In genomic region chr2:217068677-217069250, GRCh38 we compare ENCODE assay signal across 27 cellular contexts.
"Had no signal": no experiment of that assay in that cellular context is flagged by ENCODE, and none has a peak within 500 bp of the region (broad histone marks: within the 10 kb centered on the region; RNA-seq: fewer than 3 reads in every experiment).

No MANE protein-coding gene starts in this region.

- DNase-seq: activated B cell treated with CpG ODN at 0.5 μM for 24 hours; activated CD4-positive, alpha-beta T cell treated with anti-CD3 and anti-CD28 coated beads for 1 hour; activated CD4-positive, alpha-beta T cell treated with anti-CD3 and anti-CD28 coated beads, Interleukin-2, amount 10 ng/mL, durations not matched to agents 24 days and 14 days; activated CD4-positive, alpha-beta T cell treated with anti-CD3 and anti-CD28 coated beads, Interleukin-2, amount 50 U/mL, for 48 hours; activated gamma-delta T cell treated with Interleukin-2 at 50 U/mL for 16 hours; activated naive CD4-positive, alpha-beta T cell treated with anti-CD3 and anti-CD28 coated beads, Interleukin-2, amount 10 ng/mL, durations not matched to agents 7 days and 5 days; activated naive CD8-positive, alpha-beta T cell treated with anti-CD3 and anti-CD28 coated beads for 36 hours; activated T-cell treated with anti-CD3 and anti-CD28 coated beads for 4 hours; activated T-cell treated with anti-CD3 and anti-CD28 coated beads, Interleukin-2, amount 50 U/mL, for 48 hours; Kasumi-1; NCI-H1048; NCI-H146; NCI-H187 treated with DMSO at 0.1 percent for 48 hours; NCI-H2081 treated with DMSO at 0.1 percent for 48 hours; NCI-H345; NCI-H510A; NCI-H526 treated with DMSO at 0.1 percent for 48 hours; NCI-H82; OCI-M1; RPMI8226; T-cell; T1000 had no signal

- H3K36me3 ChIP-seq: breast epithelium had no signal

- ATAC-seq: Panc1, Right ventricle myocardium inferior had no signal

- H3K27me3 ChIP-seq: breast epithelium had no signal

- FAIRE-seq: TTC549 had no signal

- H3K4me1 ChIP-seq: breast epithelium had no signal

- H3K4me3 ChIP-seq: breast epithelium, SK-N-MC had no signal

- H3K27ac ChIP-seq: breast epithelium, SK-N-MC had no signal

- H3K9me3 ChIP-seq: breast epithelium had no signal
